26 cellular contexts compared by ENCODE assay signal in genomic region chr10:102123223-102123622, GRCh38. TPM values are rescaled to one million over a fixed set of nuclear protein-coding genes. Genes with fewer than 3 reads are reported as not detected.
DNase-seq lines count a peak whose midpoint lies in the region; ATAC-seq and TF ChIP-seq lines count a peak whose summit lies in the region.
"Had no signal": no experiment of that assay in that cellular context is flagged by ENCODE, and none has a peak within 500 bp of the region (broad histone marks: within the 10 kb centered on the region; RNA-seq: fewer than 3 reads in every experiment).

No MANE protein-coding gene starts in this region.

- H3K9me2 ChIP-seq in hepatocyte (replicated peaks; ENCODE audit: insufficient read depth), result no peaks in the 10 kb centered on the region

- no peaks in the 10 kb centered on the region for H3K27me3 ChIP-seq in hepatocyte
- no peaks in the 10 kb centered on the region for H3K27me3 ChIP-seq in osteoblast (ENCODE audit: insufficient read depth, low read length)
- H3K27me3 ChIP-seq: ascending aorta, dorsolateral prefrontal cortex, heart left ventricle, neural progenitor cell, thyroid gland had no signal

- no peak overlapping the region for H3K4me3 ChIP-seq in HEK293 (ENCODE audit: low read depth, low read length)
- H3K4me3 ChIP-seq in hepatocyte, result no peak overlapping the region
- no peak overlapping the region for H3K4me3 ChIP-seq in osteoblast (ENCODE audit: insufficient read depth, low read length)
- H3K4me3 ChIP-seq: ascending aorta, dorsolateral prefrontal cortex, heart left ventricle, neural progenitor cell, SK-N-MC, thyroid gland had no signal

- H3K36me3 ChIP-seq in HEK293 (ENCODE audit: control insufficient read depth in 2 of 2, insufficient read depth in 1 of 2, low read length in 2 of 2), result no peaks in the 10 kb centered on the region
- no peaks in the 10 kb centered on the region for H3K36me3 ChIP-seq in hepatocyte (replicated peaks; ENCODE audit: insufficient read depth, low read depth)
- no peaks in the 10 kb centered on the region for H3K36me3 ChIP-seq in osteoblast (ENCODE audit: insufficient read depth, low read length)
- H3K36me3 ChIP-seq: ascending aorta, heart left ventricle, neural progenitor cell, thyroid gland had no signal

- H3K4me1 ChIP-seq in HEK293 (ENCODE audit: control insufficient read depth, insufficient read depth, low read length) (peaks cover 16% of the 10 kb centered on the region), hepatocyte (ENCODE audit: insufficient read depth) (peaks cover 15% of the 10 kb centered on the region), osteoblast (ENCODE audit: insufficient read depth, low read length) (peaks cover 29% of the 10 kb centered on the region)

- TF ChIP-seq CTCF in 22Rv1 (IDR thresholded peaks at IDR 0.05), result no peak
- no peak for TF ChIP-seq CTCF in HEK293 (tag by site-specific recombination; IDR thresholded peaks at IDR 0.05)
- TF ChIP-seq CTCF in hepatocyte (IDR thresholded peaks at IDR 0.05; ENCODE audit: poor library complexity), result no peak
- no peak for TF ChIP-seq CTCF in osteoblast (IDR thresholded peaks at IDR 0.05; ENCODE audit: extremely low read depth, low read depth, low read length)

- no peak overlapping the region for H3K4me2 ChIP-seq in hepatocyte
- no peak overlapping the region for H3K4me2 ChIP-seq in osteoblast (ENCODE audit: insufficient read depth, low read length)

- ATAC-seq in GM18868 (IDR thresholded peaks at IDR 0.05; ENCODE audit: unreplicated experiment) (no peak), HG03354 (IDR thresholded peaks at IDR 0.05; ENCODE audit: poor library complexity, severe bottlenecking, unreplicated experiment) (no peak)
- ATAC-seq: activated T-cell treated with anti-CD3 and anti-CD28 coated beads, Interleukin-2, amount 50 U/mL, for 4 hours; heart left ventricle; sciatic nerve; stimulated activated naive CD8-positive, alpha-beta T cell treated with anti-CD3 and anti-CD28 coated beads, Interleukin-15, Interleukin-2, amounts not matched to agents 100 U/mL and 50 U/mL, for 24 hours had no signal

- POLR2A ChIA-PET in HEK293 (lab: Yijun Ruan, JAX), result interaction anchor here (0.7 to 1.0 kb wide), 3 partner anchors 9 to 35 kb away, joined by 3 to 8 read pairs (median 6); partner anchors contain the start of gene PPRC1

- DNase-seq in hepatocyte (ENCODE audit: low spot score) (no peak), osteoblast (ENCODE audit: insufficient read length, low spot score, missing footprints) (peak; percentile 63), globus pallidus (ENCODE audit: low spot score) (no peak)
- no peak for DNase-seq in activated T-cell treated with anti-CD3 and anti-CD28 coated beads, Interleukin-2, amount 50 U/mL, for 48 hours
- DNase-seq: activated CD4-positive, alpha-beta T cell treated with anti-CD3 and anti-CD28 coated beads, Interleukin-2, amount 10 ng/mL, durations not matched to agents 24 days and 14 days; activated naive CD4-positive, alpha-beta T cell treated with Interleukin-2 at 50 U/mL for 16 hours; activated T-cell treated with anti-CD3 and anti-CD28 coated beads, Interleukin-2, amount 50 U/mL, for 4 hours; central memory CD4-positive, alpha-beta T cell; DMS79 treated with DMSO at 0.1 percent for 48 hours; dorsolateral prefrontal cortex; heart left ventricle; NCI-H1105; NCI-H2029 treated with DMSO at 0.1 percent for 48 hours; NCI-H345; NCI-H82; RPMI8226; stimulated activated naive CD8-positive, alpha-beta T cell treated with anti-CD3 and anti-CD28 coated beads, Interleukin-15, Interleukin-2, amounts not matched to agents 100 U/mL and 50 U/mL, for 24 hours; thyroid gland had no signal

- no peaks in the 10 kb centered on the region for H3K9me3 ChIP-seq in HEK293 (ENCODE audit: control insufficient read depth, insufficient read depth, low read depth, low read length)
- no peaks in the 10 kb centered on the region for H3K9me3 ChIP-seq in hepatocyte (ENCODE audit: low read depth)
- no peaks in the 10 kb centered on the region for H3K9me3 ChIP-seq in osteoblast (ENCODE audit: low read depth, low read length)
- H3K9me3 ChIP-seq: ascending aorta, heart left ventricle, thyroid gland had no signal

- H4K20me1 ChIP-seq in hepatocyte (ENCODE audit: insufficient read depth, poor library complexity, severe bottlenecking), result no peaks in the 10 kb centered on the region
- H4K20me1 ChIP-seq in osteoblast (ENCODE audit: insufficient read depth, low read length), result no peaks in the 10 kb centered on the region

- H2AFZ ChIP-seq in hepatocyte, result no peak overlapping the region
- H2AFZ ChIP-seq in osteoblast (ENCODE audit: low read length), result no peak overlapping the region
- H2AFZ ChIP-seq: neural progenitor cell had no signal

- H3K79me2 ChIP-seq in hepatocyte, result peaks cover 17% of the 10 kb centered on the region
- peaks cover 14% of the 10 kb centered on the region for H3K79me2 ChIP-seq in osteoblast (ENCODE audit: insufficient read depth, low read length)

- H3K27ac ChIP-seq in 22Rv1, result peak overlapping the region; percentile 22; the same call in 1 of the 2 replicates
- H3K27ac ChIP-seq in HEK293 (ENCODE audit: extremely low read depth, low read depth, low read length), result no peak overlapping the region
- H3K27ac ChIP-seq in hepatocyte, result peak overlapping the region; percentile 95
- H3K27ac ChIP-seq in osteoblast (ENCODE audit: low read depth, low read length), result no peak overlapping the region
- H3K27ac ChIP-seq: neural progenitor cell, SK-N-MC, thyroid gland had no signal

- CTCF ChIA-PET in HEK293 (lab: Yijun Ruan, JAX), result interaction anchor here (0.6 to 3.0 kb wide), 4 partner anchors 9 to 287 kb away, joined by 3 to 11 read pairs (median 6); partner anchors contain the start of gene PPRC1

- 91% methylated on average over 3 of the region's 3 CpGs for WGBS in hepatocyte (ENCODE audit: low lambda C conversion rate, missing lambda C conversion rate)

TF ChIP-seq in HEK293, 187 proteins besides CTCF, POLR2A, EP300 and RAD21:
- no peak for TF ChIP-seq EGR2 (tag by site-specific recombination; IDR thresholded peaks at IDR 0.05; ENCODE audit: low read depth)
- no peak for TF ChIP-seq ZNF121 (tag by site-specific recombination; IDR thresholded peaks at IDR 0.05)
- no peak for TF ChIP-seq ZBTB49 (tag by site-specific recombination; IDR thresholded peaks at IDR 0.05; ENCODE audit: low read depth)
- no peak for TF ChIP-seq ZNF433 (tag by site-specific recombination; IDR thresholded peaks at IDR 0.05; ENCODE audit: low read depth)
- TF ChIP-seq PRDM10 (tag by site-specific recombination; IDR thresholded peaks at IDR 0.05), result peak; percentile 86
- no peak for TF ChIP-seq ZIC2 (tag by site-specific recombination; IDR thresholded peaks at IDR 0.05)
TF ChIP-seq in HEK293: peak in this region for 1.

RNA-seq across cellular contexts. Expression of gene LDB1, which starts 3.1 kb away (rescaled TPM):
- 46.3 and 47.2 TPM in 2 replicates for total RNA-seq in hepatocyte
- polyA plus RNA-seq in hepatocyte, result 28.2 and 31.2 TPM in 2 replicates
- total RNA-seq in osteoblast, result 62.2 and 63.6 TPM in 2 replicates

RNA-seq across cellular contexts. Expression of gene PPRC1, which starts 9.6 kb away (rescaled TPM):
- total RNA-seq in hepatocyte (9.8 and 15.6 TPM in 2 replicates), osteoblast (14.1 and 17.7 TPM in 2 replicates)
- polyA plus RNA-seq in hepatocyte, result 23.7 and 25.4 TPM in 2 replicates

RNA-seq across cellular contexts. Expression of gene NOLC1, which starts 29.0 kb away (rescaled TPM):
- total RNA-seq in hepatocyte, result 29.8 and 50.4 TPM in 2 replicates
- 46.2 and 49.5 TPM in 2 replicates for polyA plus RNA-seq in hepatocyte
- 13.3 and 18.1 TPM in 2 replicates for total RNA-seq in osteoblast

RNA-seq across cellular contexts. Expression of gene HPS6, which starts 58.1 kb away (rescaled TPM):
- total RNA-seq in hepatocyte (22.4 and 24.6 TPM in 2 replicates), osteoblast (26.8 and 31.5 TPM in 2 replicates)
- polyA plus RNA-seq in hepatocyte, result 18.0 and 25.2 TPM in 2 replicates

Comparison
In these comparisons a context has a peak if more than half of its experiments do, and no peak if none do; other contexts are left out.
1. H3K27ac ChIP-seq: peak in 22Rv1 (single experiment) and hepatocyte (single experiment); none in HEK293 (single experiment) and osteoblast (single experiment).